Comparison of ENCODE assay signal across 10 cellular contexts in genomic region chr20:50296450-50297375, GRCh38.
DNase-seq lines count a peak whose midpoint lies in the region; ATAC-seq and TF ChIP-seq lines count a peak whose summit lies in the region.
"Had no signal": no experiment of that assay in that cellular context is flagged by ENCODE, and none has a peak within 500 bp of the region (broad histone marks: within the 10 kb centered on the region; RNA-seq: fewer than 3 reads in every experiment).

No MANE protein-coding gene starts in this region.

- DNase-seq in CD1c-positive myeloid dendritic cell (ENCODE audit: extremely low spot score) (peak; percentile 42), RPMI7951 (ENCODE audit: low read depth) (peak; percentile 27), foreskin fibroblast (peak; percentile 85 to 86), NCI-H1105 (lab: John Stamatoyannopoulos, UW) (no peak), type B pancreatic cell (ENCODE audit: extremely low spot score, unreplicated experiment) (no peak)
- DNase-seq: foreskin keratinocyte had no signal

- ATAC-seq in HG03565 (IDR thresholded peaks at IDR 0.05; ENCODE audit: unreplicated experiment), result no peak
- ATAC-seq: foreskin keratinocyte, SK-N-SH treated with all-trans-retinoic acid at 6 μM for 48 hours had no signal

- TF ChIP-seq CTCF in foreskin fibroblast (IDR thresholded peaks at IDR 0.05; ENCODE audit: low read depth, low read length) (no peak), type B pancreatic cell (conservative IDR thresholded peaks at IDR 0.05) (no peak)

- H3K4me1 ChIP-seq in skeletal muscle tissue (ENCODE audit: control insufficient read depth in 3 of 3, insufficient read depth in 3 of 3, low read length in 3 of 3), result peaks cover 18 to 34% (median 23%) of the 10 kb centered on the region in 3 donors
- H3K4me1 ChIP-seq: foreskin keratinocyte had no signal

- no peaks in the 10 kb centered on the region for H3K36me3 ChIP-seq in skeletal muscle tissue (ENCODE audit: control insufficient read depth in 3 of 3, insufficient read depth in 3 of 3, low read length in 3 of 3)
- H3K36me3 ChIP-seq: prostate gland had no signal

- no peaks in the 10 kb centered on the region for H3K9me3 ChIP-seq in skeletal muscle tissue (ENCODE audit: control insufficient read depth in 3 of 3, low read length in 3 of 3)
- H3K9me3 ChIP-seq: prostate gland had no signal

- H3K27me3 Mint-ChIP-seq in type B pancreatic cell, result no peaks in the 10 kb centered on the region

- no peaks in the 10 kb centered on the region for H3K27me3 ChIP-seq in skeletal muscle tissue (ENCODE audit: control insufficient read depth in 3 of 3, insufficient read depth in 3 of 3, low read length in 3 of 3)

- H3K36me3 Mint-ChIP-seq in type B pancreatic cell, result no peaks in the 10 kb centered on the region

- no peak overlapping the region for H3K4me3 Mint-ChIP-seq in type B pancreatic cell

- H3K9me3 Mint-ChIP-seq in type B pancreatic cell, result no peaks in the 10 kb centered on the region

- H3K4me1 Mint-ChIP-seq in type B pancreatic cell (ENCODE audit: unreplicated experiment), result peaks cover 11% of the 10 kb centered on the region

- no peak overlapping the region for H3K27ac Mint-ChIP-seq in type B pancreatic cell

- H3K9ac ChIP-seq in skeletal muscle tissue (ENCODE audit: low read depth in 1 of 3, low read length in 3 of 3), result peak overlapping the region in 1 of 3 donors; percentile 11

- peak overlapping the region; percentile 49 for H3K27ac ChIP-seq in skeletal muscle tissue (ENCODE audit: low read depth, low read length)
- H3K27ac ChIP-seq: foreskin keratinocyte had no signal

- H3K4me3 ChIP-seq in foreskin fibroblast (ENCODE audit: low read depth in 1 of 2, low read length in 2 of 2) (no peak overlapping the region), skeletal muscle tissue (ENCODE audit: low read length in 3 of 3) (no peak overlapping the region)
- H3K4me3 ChIP-seq: prostate gland had no signal

Comparison
In these comparisons a context has a peak if more than half of its experiments do, and no peak if none do; other contexts are left out.
1. DNase-seq: peak in CD1c-positive myeloid dendritic cell (single experiment), RPMI7951 (single experiment) and foreskin fibroblast (2 of 2); none in NCI-H1105 (single experiment) and type B pancreatic cell (single experiment).